In the genomic region with DNA sequence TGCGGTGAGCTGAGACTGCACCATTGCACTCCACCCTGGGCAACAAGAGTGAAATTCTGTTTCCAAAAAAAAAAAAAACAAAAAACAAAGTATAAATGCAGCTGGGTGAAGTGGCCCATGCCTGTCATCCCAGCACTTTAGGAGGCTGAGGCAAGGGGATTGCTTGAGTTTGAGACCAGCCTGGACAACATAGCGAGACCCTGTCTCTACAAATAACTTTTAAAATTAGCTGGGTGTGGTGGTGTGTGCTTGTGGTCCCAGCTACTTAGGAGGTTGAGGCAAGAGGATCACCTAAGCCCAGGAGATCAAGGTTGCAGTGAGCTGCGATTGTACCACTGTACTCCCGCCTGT, we compare ENCODE assay signal across 1 cellular context.
TF ChIP-seq lines count a peak whose summit lies in the region.

No MANE protein-coding gene starts in this region.

TF ChIP-seq in HepG2, 621 proteins besides CTCF, POLR2A, EP300 and RAD21 (continued from another document):
- TF ChIP-seq, protein P1, sequence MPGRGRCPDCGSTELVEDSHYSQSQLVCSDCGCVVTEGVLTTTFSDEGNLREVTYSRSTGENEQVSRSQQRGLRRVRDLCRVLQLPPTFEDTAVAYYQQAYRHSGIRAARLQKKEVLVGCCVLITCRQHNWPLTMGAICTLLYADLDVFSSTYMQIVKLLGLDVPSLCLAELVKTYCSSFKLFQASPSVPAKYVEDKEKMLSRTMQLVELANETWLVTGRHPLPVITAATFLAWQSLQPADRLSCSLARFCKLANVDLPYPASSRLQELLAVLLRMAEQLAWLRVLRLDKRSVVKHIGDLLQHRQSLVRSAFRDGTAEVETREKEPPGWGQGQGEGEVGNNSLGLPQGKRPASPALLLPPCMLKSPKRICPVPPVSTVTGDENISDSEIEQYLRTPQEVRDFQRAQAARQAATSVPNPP (CRISPR knock-in tag; IDR thresholded peaks at IDR 0.05): no peak
- TF ChIP-seq SALL1 (CRISPR knock-in tag; IDR thresholded peaks at IDR 0.05): no peak
- TF ChIP-seq, protein P2, sequence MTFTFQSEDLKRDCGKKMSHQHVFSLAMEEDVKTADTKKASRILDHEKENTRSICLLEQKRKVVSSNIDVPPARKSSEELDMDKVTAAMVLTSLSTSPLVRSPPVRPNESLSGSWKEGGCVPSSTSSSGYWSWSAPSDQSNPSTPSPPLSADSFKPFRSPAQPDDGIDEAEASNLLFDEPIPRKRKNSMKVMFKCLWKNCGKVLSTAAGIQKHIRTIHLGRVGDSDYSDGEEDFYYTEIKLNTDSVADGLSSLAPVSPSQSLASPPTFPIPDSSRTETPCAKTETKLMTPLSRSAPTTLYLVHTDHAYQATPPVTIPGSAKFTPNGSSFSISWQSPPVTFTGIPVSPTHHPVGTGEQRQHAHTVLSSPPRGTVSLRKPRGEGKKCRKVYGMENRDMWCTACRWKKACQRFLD (CRISPR knock-in tag; IDR thresholded peaks at IDR 0.05; ENCODE audit: borderline replicate concordance): no peak
- TF ChIP-seq ATF1 (CRISPR knock-in tag; IDR thresholded peaks at IDR 0.05): no peak
- TF ChIP-seq, protein P3, sequence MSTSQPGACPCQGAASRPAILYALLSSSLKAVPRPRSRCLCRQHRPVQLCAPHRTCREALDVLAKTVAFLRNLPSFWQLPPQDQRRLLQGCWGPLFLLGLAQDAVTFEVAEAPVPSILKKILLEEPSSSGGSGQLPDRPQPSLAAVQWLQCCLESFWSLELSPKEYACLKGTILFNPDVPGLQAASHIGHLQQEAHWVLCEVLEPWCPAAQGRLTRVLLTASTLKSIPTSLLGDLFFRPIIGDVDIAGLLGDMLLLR (CRISPR knock-in tag; IDR thresholded peaks at IDR 0.05): no peak
TF ChIP-seq in HepG2: peak in this region for 6.
